ENCODE assay signal across 21 cellular contexts in the genomic region with DNA sequence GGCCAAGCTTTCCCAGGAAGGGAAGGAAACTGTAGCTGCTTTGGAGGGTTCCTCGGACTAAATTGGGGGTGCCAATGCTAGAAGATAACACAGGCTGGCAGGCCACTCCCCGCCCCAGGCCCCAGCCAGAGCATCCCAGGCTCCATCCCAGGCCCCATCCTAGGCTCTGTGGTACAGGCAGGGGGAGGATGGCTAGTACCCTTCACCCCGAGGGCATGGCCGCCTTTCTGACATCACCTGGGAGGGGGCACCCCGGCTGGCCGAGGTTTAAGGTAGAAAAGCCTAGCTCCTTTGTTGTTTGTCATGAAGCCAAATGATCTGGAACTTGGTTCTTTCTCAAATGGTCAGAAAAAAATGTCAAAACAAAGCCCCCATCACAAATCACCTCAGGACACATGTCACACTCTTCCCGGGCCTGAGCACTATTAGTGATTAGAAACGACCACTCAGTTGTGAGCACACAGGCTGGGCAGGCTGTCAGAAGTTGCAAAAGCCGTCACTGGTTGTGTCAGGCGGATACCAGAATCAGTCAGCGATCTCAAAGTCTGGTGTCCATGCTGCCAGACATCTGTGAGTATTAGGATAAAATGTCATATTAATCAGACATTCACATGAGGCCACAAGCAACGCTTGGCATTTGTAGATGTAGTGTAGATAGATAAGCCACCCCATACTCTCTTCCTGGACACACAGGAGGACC. TPM values are rescaled to one million over a fixed set of nuclear protein-coding genes. Genes with fewer than 3 reads are reported as not detected.
DNase-seq lines count a peak whose midpoint lies in the region; ATAC-seq, FAIRE-seq and TF ChIP-seq lines count a peak whose summit lies in the region.
"Had no signal": no experiment of that assay in that cellular context is flagged by ENCODE, and none has a peak within 500 bp of the region (broad histone marks: within the 10 kb centered on the region; RNA-seq: fewer than 3 reads in every experiment).

No MANE protein-coding gene starts in this region.

- peaks cover 27% of the 10 kb centered on the region for H3K9me1 ChIP-seq in IMR-90 (ENCODE audit: insufficient read depth, low read length)

- TF ChIP-seq RAD21 in IMR-90 (IDR thresholded peaks at IDR 0.05; ENCODE audit: low read length), result no peak

- H3K27me3 Mint-ChIP-seq in astrocyte (ENCODE audit: low read depth, unreplicated experiment), result no peaks in the 10 kb centered on the region
- H3K27me3 Mint-ChIP-seq: CD4-positive, alpha-beta T cell had no signal

- H3K27me3 ChIP-seq in IMR-90 (ENCODE audit: control insufficient read depth, insufficient read depth, low read length), result no peaks in the 10 kb centered on the region
- H3K27me3 ChIP-seq in astrocyte (ENCODE audit: insufficient read depth, low read length), result no peaks in the 10 kb centered on the region
- no peaks in the 10 kb centered on the region for H3K27me3 ChIP-seq in mesenchymal stem cell (ENCODE audit: control insufficient read depth in 1 of 2, insufficient read depth in 1 of 2, low read length in 2 of 2)
- H3K27me3 ChIP-seq in vagina, result no peaks in the 10 kb centered on the region
- H3K27me3 ChIP-seq in dorsolateral prefrontal cortex, result peaks cover 0 to 5% (median 0%) of the 10 kb centered on the region in 45 donors
- H3K27me3 ChIP-seq in spleen (replicated peaks in 1 of 7), result peaks cover 0 to 37% (median 5%) of the 10 kb centered on the region in 7 donors
- H3K27me3 ChIP-seq: SJCRH30 had no signal

- H3K23ac ChIP-seq in IMR-90 (ENCODE audit: low read depth, low read length), result no peak overlapping the region; the same call in 1 of the 2 replicates
- no peak overlapping the region for H3K23ac ChIP-seq in mesenchymal stem cell (ENCODE audit: low read length in 2 of 2)

- H2AK9ac ChIP-seq in IMR-90 (replicated peaks; ENCODE audit: low read depth, low read length, poor library complexity), result peak overlapping the region; percentile 38

- no peak for ATAC-seq in IMR-90 (ENCODE audit: low read depth)
- ATAC-seq in HG03469 (IDR thresholded peaks at IDR 0.05; ENCODE audit: unreplicated experiment), result no peak
- ATAC-seq: GM23338, PC-3 had no signal

- H2BK20ac ChIP-seq in IMR-90 (ENCODE audit: low read depth, low read length), result peak overlapping the region; percentile 93

- DNase-seq in IMR-90 (no peak), astrocyte (ENCODE audit: low read depth) (no peak), mesenchymal stem cell (no peak), vagina (ENCODE audit: extremely low spot score in 2 of 2) (no peak), dorsolateral prefrontal cortex (no peak), spleen (no peak)
- DNase-seq: CD4-positive, alpha-beta T cell; HCEC 1CT; MM.1S; NCI-H1092 treated with DMSO at 0.1 percent for 48 hours; NCI-H146; NCI-H2029 treated with DMSO at 0.1 percent for 48 hours; NCI-H2171; NCI-H526; PC-3; SJCRH30 had no signal

- H3K9me3 ChIP-seq in IMR-90 (ENCODE audit: control insufficient read depth, insufficient read depth, low read length) (peaks cover 5% of the 10 kb centered on the region), astrocyte (ENCODE audit: insufficient read depth, low read depth, low read length) (peaks cover 2% of the 10 kb centered on the region), mesenchymal stem cell (ENCODE audit: control insufficient read depth, low read length) (peaks cover 13% of the 10 kb centered on the region), vagina (no peaks in the 10 kb centered on the region), spleen (peaks cover 0 to 14% (median 9%) of the 10 kb centered on the region in 8 donors)

- H3K4me3 ChIP-seq in IMR-90 (ENCODE audit: insufficient read depth, low read depth, low read length) (no peak overlapping the region), astrocyte (ENCODE audit: insufficient read depth, low read depth, low read length) (no peak overlapping the region), mesenchymal stem cell (ENCODE audit: insufficient read depth in 1 of 2, low read depth in 1 of 2, low read length in 2 of 2) (no peak overlapping the region), vagina (no peak overlapping the region), dorsolateral prefrontal cortex (no peak overlapping the region), spleen (no peak overlapping the region)
- H3K4me3 ChIP-seq: GM23338, SJCRH30 had no signal

- in situ Hi-C loops in IMR-90 (cut with MboI; ENCODE audit: low sequenced_read_pairs), result no loop called here

- H3K14ac ChIP-seq in IMR-90 (replicated peaks; ENCODE audit: low read depth, low read length), result peak overlapping the region; percentile 75
- H3K14ac ChIP-seq in mesenchymal stem cell (ENCODE audit: low read length in 2 of 2), result no peak overlapping the region

- no peak overlapping the region for H3K56ac ChIP-seq in IMR-90 (ENCODE audit: extremely low read depth, insufficient read depth, low read length)

- TF ChIP-seq CTCF in IMR-90 (conservative IDR thresholded peaks at IDR 0.05; ENCODE audit: low read depth, low read length), result no peak
- no peak for TF ChIP-seq CTCF in astrocyte (IDR thresholded peaks at IDR 0.05; ENCODE audit: insufficient read depth, low read depth, low read length)
- no peak for TF ChIP-seq CTCF in vagina (IDR thresholded peaks at IDR 0.05)
- no peak for TF ChIP-seq CTCF in dorsolateral prefrontal cortex (IDR thresholded peaks at IDR 0.05 in 54 of 56, conservative IDR thresholded peaks at IDR 0.05 in 2 of 56; ENCODE audit: low read depth in 1 of 56, partially characterized antibody in 56 of 56)
- no peak for TF ChIP-seq CTCF in spleen (IDR thresholded peaks at IDR 0.05 in 8 of 11, conservative IDR thresholded peaks at IDR 0.05 in 3 of 11)

- H2AFZ ChIP-seq in IMR-90 (replicated peaks; ENCODE audit: low read length, poor library complexity) (no peak overlapping the region), astrocyte (ENCODE audit: low read depth, low read length) (no peak overlapping the region), mesenchymal stem cell (ENCODE audit: low read depth, low read length) (no peak overlapping the region)
- H2AFZ ChIP-seq: GM23338 had no signal

- peak overlapping the region; percentile 73 for H3K18ac ChIP-seq in IMR-90 (ENCODE audit: low read depth, low read length)
- H3K18ac ChIP-seq in mesenchymal stem cell (ENCODE audit: low read depth in 1 of 2, low read length in 2 of 2), result peak overlapping the region in 1 of 2 experiments; percentile 86

- peaks cover 3% of the 10 kb centered on the region for H3K36me3 Mint-ChIP-seq in astrocyte (ENCODE audit: low read depth, unreplicated experiment)

- H4K5ac ChIP-seq in IMR-90 (ENCODE audit: low read depth, low read length), result peak overlapping the region; percentile 9

- H3K4me1 ChIP-seq in IMR-90 (ENCODE audit: control insufficient read depth, insufficient read depth, low read length), result peaks cover 21% of the 10 kb centered on the region
- peaks cover 24% of the 10 kb centered on the region for H3K4me1 ChIP-seq in astrocyte (ENCODE audit: insufficient read depth, low read length)
- peaks cover 6% of the 10 kb centered on the region for H3K4me1 ChIP-seq in mesenchymal stem cell (ENCODE audit: control insufficient read depth, insufficient read depth, low read depth, low read length)
- peaks cover 31% of the 10 kb centered on the region for H3K4me1 ChIP-seq in vagina
- H3K4me1 ChIP-seq in spleen, result peaks cover 0 to 15% (median 6%) of the 10 kb centered on the region in 6 donors

- H2BK15ac ChIP-seq in IMR-90 (ENCODE audit: low read depth, low read length), result peak overlapping the region; percentile 80; the same call in 2 of the 3 replicates
- peak overlapping the region; percentile 82 for H2BK15ac ChIP-seq in mesenchymal stem cell (ENCODE audit: low read depth, poor library complexity, severe bottlenecking)

- H3K9ac ChIP-seq in IMR-90 (ENCODE audit: low read depth, low read length) (no peak overlapping the region), astrocyte (ENCODE audit: low read length) (no peak overlapping the region), mesenchymal stem cell (ENCODE audit: low read length) (no peak overlapping the region)

- peaks cover 23% of the 10 kb centered on the region for H3K4me1 Mint-ChIP-seq in astrocyte (ENCODE audit: low read depth, unreplicated experiment)
- H3K4me1 Mint-ChIP-seq: GM23338 had no signal

- H2BK5ac ChIP-seq in IMR-90 (ENCODE audit: low read depth, low read length, poor library complexity, severe bottlenecking) (peak overlapping the region; percentile 87), mesenchymal stem cell (ENCODE audit: low read depth, low read length, poor library complexity, severe bottlenecking) (no peak overlapping the region)

- H3K9me3 Mint-ChIP-seq in astrocyte (ENCODE audit: unreplicated experiment), result peaks cover 18% of the 10 kb centered on the region

- H3K36me3 ChIP-seq in IMR-90 (ENCODE audit: control insufficient read depth, insufficient read depth, low read length) (no peaks in the 10 kb centered on the region), astrocyte (ENCODE audit: insufficient read depth, low read length) (no peaks in the 10 kb centered on the region), mesenchymal stem cell (ENCODE audit: control insufficient read depth in 1 of 2, insufficient read depth in 2 of 2, low read depth in 1 of 2, low read length in 2 of 2) (no peaks in the 10 kb centered on the region), vagina (no peaks in the 10 kb centered on the region), spleen (no peaks in the 10 kb centered on the region)
- H3K36me3 ChIP-seq: SJCRH30 had no signal

- H2BK120ac ChIP-seq in IMR-90 (ENCODE audit: low read depth, low read length) (peak overlapping the region; percentile 79), mesenchymal stem cell (ENCODE audit: low read depth, low read length) (peak overlapping the region; percentile 64)

- TF ChIP-seq POLR2A in IMR-90 (IDR thresholded peaks at IDR 0.05; ENCODE audit: low read depth, low read length), result no peak
- TF ChIP-seq POLR2A in vagina (IDR thresholded peaks at IDR 0.05), result no peak
- no peak for TF ChIP-seq POLR2A in spleen (IDR thresholded peaks at IDR 0.05)

- H3K4ac ChIP-seq in IMR-90 (ENCODE audit: low read depth, low read length) (peak overlapping the region; percentile 82), mesenchymal stem cell (ENCODE audit: low read depth in 1 of 2, low read length in 2 of 2) (peak overlapping the region; percentile 32 to 41)

- H2BK12ac ChIP-seq in mesenchymal stem cell (ENCODE audit: low read length in 2 of 2), result peak overlapping the region; percentile 59 to 99

- H4K20me1 ChIP-seq in IMR-90 (ENCODE audit: insufficient read depth, low read length), result no peaks in the 10 kb centered on the region
- no peaks in the 10 kb centered on the region for H4K20me1 ChIP-seq in astrocyte (ENCODE audit: insufficient read depth, low read length)

- H3K27ac ChIP-seq in IMR-90 (ENCODE audit: insufficient read depth, low read length), result peak overlapping the region; percentile 92
- H3K27ac ChIP-seq in astrocyte (ENCODE audit: low read depth, low read length), result peak overlapping the region; percentile 78
- H3K27ac ChIP-seq in mesenchymal stem cell (ENCODE audit: low read length, poor library complexity, severe bottlenecking), result no peak overlapping the region
- H3K27ac ChIP-seq in vagina, result peak overlapping the region; percentile 56
- no peak overlapping the region for H3K27ac ChIP-seq in dorsolateral prefrontal cortex
- no peak overlapping the region for H3K27ac ChIP-seq in spleen
- H3K27ac ChIP-seq: SJCRH30 had no signal

- intact Hi-C loops in IMR-90 (cut with micrococcal nuclease) (no loop called here), vagina (cut with DNase I) (no loop called here), dorsolateral prefrontal cortex (cut with DNase I) (no loop called here), spleen (cut with DNase I; ENCODE audit: low total_unique reads) (no loop called here)

- H3K4me2 ChIP-seq in IMR-90 (ENCODE audit: low read depth, low read length), result no peak overlapping the region
- no peak overlapping the region for H3K4me2 ChIP-seq in astrocyte (ENCODE audit: low read length)
- no peak overlapping the region for H3K4me2 ChIP-seq in mesenchymal stem cell (ENCODE audit: low read length, poor library complexity, severe bottlenecking)
- H3K4me2 ChIP-seq: GM23338 had no signal

- WGBS in IMR-90 (ENCODE audit: extremely low coverage in 2 of 2, insufficient read length in 1 of 2), 2 experiments, result 72% methylated on average over 4 of the region's 12 CpGs; no CpG with 5 or more reads in 1 of the 2 experiments
- 92% methylated on average over 8 of the region's 12 CpGs for WGBS in mesenchymal stem cell
- 81 to 92% (median 90%) methylated on average over 10 to 12 of the region's 12 CpGs for WGBS in spleen, 5 donors

- no peaks in the 10 kb centered on the region for H3K79me2 ChIP-seq in astrocyte (ENCODE audit: insufficient read depth, low read length)

- peak overlapping the region; percentile 28 for H3K27ac Mint-ChIP-seq in astrocyte (ENCODE audit: unreplicated experiment)
- H3K27ac Mint-ChIP-seq: B cell; CD4-positive, alpha-beta T cell; GM23338 had no signal

- BruUV-seq in IMR-90 (replicated peaks; lab: Mats Ljungman, UMichigan), result no TSS peak

- H4K8ac ChIP-seq in IMR-90 (ENCODE audit: low read depth in 2 of 2, low read length in 2 of 2), result peak overlapping the region; percentile 41 to 85; a peak in 2 of 4 replicates
- peak overlapping the region; percentile 83 for H4K8ac ChIP-seq in mesenchymal stem cell (ENCODE audit: low read length)

- H3K79me1 ChIP-seq in IMR-90 (ENCODE audit: low read depth in 1 of 2, low read length in 2 of 2) (peaks cover 0 to 10% of the 10 kb centered on the region in 2 experiments; a peak in 1 of 4 replicates), mesenchymal stem cell (replicated peaks; ENCODE audit: low read length, poor library complexity, severe bottlenecking) (no peaks in the 10 kb centered on the region)

- no peak overlapping the region for H3K4me3 Mint-ChIP-seq in astrocyte (ENCODE audit: unreplicated experiment)
- H3K4me3 Mint-ChIP-seq: B cell; CD4-positive, alpha-beta T cell; GM23338 had no signal

- POLR2A ChIA-PET in IMR-90 (lab: Charles Lee; ENCODE audit: unreplicated experiment), result no interaction called here

- dilution Hi-C loops in IMR-90 (cut with HindIII; ENCODE audit: low sequenced_read_pairs, unreplicated experiment), result no loop called here

- H4K91ac ChIP-seq in IMR-90 (ENCODE audit: insufficient read depth, low read depth, low read length) (peak overlapping the region; percentile 85), mesenchymal stem cell (ENCODE audit: low read length) (peak overlapping the region; percentile 70)

- CTCF ChIA-PET in IMR-90 (lab: Yijun Ruan, JAX), result interaction anchor here (0.6 to 1.3 kb wide), 2 partner anchors 8 to 13 kb away, joined by 3 to 4 read pairs; no protein-coding TSS in a partner anchor

- FAIRE-seq in astrocyte (lab: Jason Lieb, UNC), result no peak
- FAIRE-seq: GM12892, GM18507 had no signal

- H2AK5ac ChIP-seq in IMR-90 (ENCODE audit: low read depth, low read length), result peak overlapping the region; percentile 94
- H2AK5ac ChIP-seq in mesenchymal stem cell (ENCODE audit: low read length, severe bottlenecking), result peak overlapping the region; percentile 15

RNA-seq across cellular contexts. Expression of a gene that starts 31.0 kb away (rescaled TPM):
- total RNA-seq in IMR-90 (2012; rRNA removed), result 20.6 and 21.7 TPM in 2 replicates
- 21.3 and 22.8 TPM in 2 replicates for polyA plus RNA-seq in IMR-90 (2012; rRNA removed)
- polyA plus RNA-seq in IMR-90 (2012; cell fraction: cytosol; rRNA removed), result 18.3 and 18.4 TPM in 2 replicates
- 42.7 and 92.6 TPM in 2 replicates for polyA plus RNA-seq in IMR-90 (2012; cell fraction: nucleus; rRNA removed; ENCODE audit: low replicate concordance)
- total RNA-seq in astrocyte, result 37.0 and 40.3 TPM in 2 replicates
- 85.3 TPM for polyA plus RNA-seq in mesenchymal stem cell (2013, experiment 1 of 2)
- polyA plus RNA-seq in mesenchymal stem cell (2013, experiment 2 of 2), result 83.5 TPM
- total RNA-seq in vagina, result 134 TPM
- 100 to 1,000 TPM in 86 of 120 experiments, 10 to 100 TPM in 34; 47.9 to 194 (median 111) TPM for total RNA-seq in dorsolateral prefrontal cortex
- 100 to 1,000 TPM; 287 to 590 (median 388) TPM for total RNA-seq in spleen
- 100 to 1,000 TPM in 1 of 3 donors, 10 to 100 TPM in 2; 44.4 to 113 (median 44.6) TPM for polyA plus RNA-seq in spleen

Comparison
In these comparisons a context has a peak if more than half of its experiments do, and no peak if none do; other contexts are left out.
1. H3K27ac ChIP-seq: peak in IMR-90 (single experiment), astrocyte (single experiment) and vagina (single experiment); none in mesenchymal stem cell (single experiment), dorsolateral prefrontal cortex (0 of 59) and spleen (0 of 8).